ENCODE assay signal across 9 cellular contexts in the genomic region with DNA sequence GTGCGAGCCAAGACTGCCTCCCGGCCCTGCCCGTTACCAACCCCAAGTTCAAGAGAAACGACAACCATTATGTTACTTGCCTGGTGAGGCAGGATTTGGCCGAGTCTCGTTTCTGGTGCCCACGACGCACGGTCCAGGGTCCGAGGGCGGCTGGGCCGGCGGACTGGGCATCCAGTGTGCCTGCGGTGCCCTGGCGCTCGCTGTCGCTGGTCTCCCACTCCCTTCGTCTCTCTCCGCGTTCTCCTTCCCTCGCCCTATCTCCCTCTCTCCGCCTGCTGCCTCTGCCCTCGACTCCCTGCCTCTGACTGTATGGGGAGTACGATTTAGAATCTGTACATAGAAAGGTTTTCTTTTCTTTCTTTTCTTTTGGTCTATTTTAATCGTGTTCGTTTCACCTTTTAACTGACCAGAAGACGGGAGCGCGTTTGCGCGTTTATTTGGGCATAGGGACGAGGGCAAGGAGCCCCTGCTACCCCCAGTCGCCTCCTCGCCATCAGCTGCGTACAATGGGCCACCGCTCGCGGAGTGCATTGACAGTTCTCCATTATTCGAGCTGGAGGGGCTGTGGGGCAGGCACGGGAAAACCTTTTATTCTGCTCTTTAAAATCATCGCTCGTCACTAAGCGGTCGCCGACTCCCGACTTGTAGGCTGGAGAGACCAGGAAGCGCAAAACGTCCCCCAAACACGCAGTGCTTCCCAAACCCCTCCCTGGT. TPM values are rescaled to one million over a fixed set of nuclear protein-coding genes. Genes with fewer than 3 reads are reported as not detected.
DNase-seq lines count a peak whose midpoint lies in the region; ATAC-seq lines count a peak whose summit lies in the region.
"Had no signal": no experiment of that assay in that cellular context is flagged by ENCODE, and none has a peak within 500 bp of the region (broad histone marks: within the 10 kb centered on the region; RNA-seq: fewer than 3 reads in every experiment).

No MANE protein-coding gene starts in this region.

- 1% methylated on average over 49 of the region's 49 CpGs for WGBS in GM23248 (ENCODE audit: low coverage in 1 of 2, low lambda C conversion rate in 2 of 2, missing lambda C conversion rate in 2 of 2), 2 experiments

- H3K9me2 ChIP-seq in GM23248 (ENCODE audit: insufficient read depth) = no peaks in the 10 kb centered on the region

- no peak overlapping the region for H3K27ac Mint-ChIP-seq in activated naive CD8-positive, alpha-beta T cell

- H3K27ac ChIP-seq in GM23248 (peak overlapping the region; percentile 49), stomach smooth muscle (ENCODE audit: low read length) (peak overlapping the region; percentile 94)

- no peak for ATAC-seq in GM21367 (IDR thresholded peaks at IDR 0.05; ENCODE audit: unreplicated experiment)
- ATAC-seq in GM21576 (IDR thresholded peaks at IDR 0.05; ENCODE audit: unreplicated experiment) = no peak

- H3K9me3 ChIP-seq in GM23248 (ENCODE audit: low read depth) = no peaks in the 10 kb centered on the region
- H3K9me3 ChIP-seq in iPS-15b (ENCODE audit: control insufficient read depth, insufficient read depth, low read length) = no peaks in the 10 kb centered on the region
- H3K9me3 ChIP-seq in stomach smooth muscle (ENCODE audit: control insufficient read depth in 2 of 2, low read length in 2 of 2) = no peaks in the 10 kb centered on the region

- peak overlapping the region; percentile 98 for H3K4me3 ChIP-seq in GM23248
- peak overlapping the region; percentile 52 for H3K4me3 ChIP-seq in iPS-15b (ENCODE audit: low read depth, low read length)
- H3K4me3 ChIP-seq in stomach smooth muscle (ENCODE audit: low read length in 2 of 2) = peak overlapping the region; percentile 92 to 99

- in situ Hi-C loops in ACHN (cut with HindIII; ENCODE audit: low pct_ligation_motif_present, low pct_unique_long_range_greater_than_20kb, low sequenced_read_pairs) = no loop called here
- in situ Hi-C loops in GM23248 (cut with MboI) = loop anchor here (10.0 to 25.0 kb wide), 2 partner anchors 334 to 1268 kb away; no protein-coding TSS in a partner anchor

- peaks cover 25% of the 10 kb centered on the region for H3K4me1 Mint-ChIP-seq in activated naive CD8-positive, alpha-beta T cell (ENCODE audit: low read depth)

- H3K36me3 Mint-ChIP-seq in activated naive CD8-positive, alpha-beta T cell = no peaks in the 10 kb centered on the region

- H3K4me1 ChIP-seq in GM23248 (ENCODE audit: insufficient read depth) = 0 out of 2 replicates have a peak, but pooled peaks cover 5% of the 10 kb centered on the region
- H3K4me1 ChIP-seq in iPS-15b (ENCODE audit: control insufficient read depth, insufficient read depth, low read length) = peaks cover 11% of the 10 kb centered on the region
- H3K4me1 ChIP-seq in stomach smooth muscle (ENCODE audit: control insufficient read depth, insufficient read depth, low read length) = peaks cover 24% of the 10 kb centered on the region

- H3K27me3 ChIP-seq in GM23248 (replicated peaks; ENCODE audit: insufficient read depth) (no peaks in the 10 kb centered on the region), iPS-15b (ENCODE audit: control insufficient read depth, insufficient read depth, low read length) (peaks cover 81% of the 10 kb centered on the region), stomach smooth muscle (ENCODE audit: control insufficient read depth in 1 of 2, insufficient read depth in 2 of 2, low read length in 2 of 2) (peaks cover 0 to 4% of the 10 kb centered on the region in 2 donors)

- peak overlapping the region; percentile 84 for H3K9ac ChIP-seq in GM23248
- no peak overlapping the region for H3K9ac ChIP-seq in iPS-15b (ENCODE audit: low read depth, low read length)
- peak overlapping the region; percentile 78 to 92 for H3K9ac ChIP-seq in stomach smooth muscle (ENCODE audit: low read length in 2 of 2)

- peak overlapping the region; percentile 88 for H2AFZ ChIP-seq in GM23248

- H4K20me1 ChIP-seq in GM23248 (ENCODE audit: insufficient read depth) = no peaks in the 10 kb centered on the region

- H3K79me2 ChIP-seq in GM23248 (ENCODE audit: insufficient read depth) = peaks cover 65% of the 10 kb centered on the region

- H3K36me3 ChIP-seq in GM23248 (ENCODE audit: low read depth) (no peaks in the 10 kb centered on the region), iPS-15b (ENCODE audit: control insufficient read depth, insufficient read depth, low read length) (no peaks in the 10 kb centered on the region), stomach smooth muscle (ENCODE audit: control insufficient read depth in 2 of 2, insufficient read depth in 2 of 2, low read length in 2 of 2) (no peaks in the 10 kb centered on the region)

- H3K27me3 Mint-ChIP-seq in activated naive CD8-positive, alpha-beta T cell = peaks cover 39% of the 10 kb centered on the region

- H3F3A ChIP-seq in GM23248 (ENCODE audit: insufficient read depth) = peaks cover 17% of the 10 kb centered on the region

- no peaks in the 10 kb centered on the region for H3K9me3 Mint-ChIP-seq in activated naive CD8-positive, alpha-beta T cell (ENCODE audit: low read depth)

- H3K4me3 Mint-ChIP-seq in activated naive CD8-positive, alpha-beta T cell = peak overlapping the region; percentile 89
- H3K4me3 Mint-ChIP-seq: nephron had no signal

- DNase-seq in ACHN (peak; percentile 7), GM23248 (peak; percentile 66)
- no peak for DNase-seq in activated CD4-positive, alpha-beta T cell treated with anti-CD3 and anti-CD28 coated beads, Interleukin-2, amount 50 U/mL, for 48 hours

- peak overlapping the region; percentile 82 for H3K4me2 ChIP-seq in GM23248 (ENCODE audit: unreplicated experiment)

RNA-seq across cellular contexts. Expression of gene NR2F1-AS1, which starts 0.5 kb away (rescaled TPM):
- 8.3 and 13.4 TPM in 2 replicates for total RNA-seq in GM23248 (2014; rRNA removed; shearing (Covaris generic))
- polyA plus RNA-seq in GM23248 (2016; fragmentation: Nextera tagmentation; extraction: Ambion mirVana) = 33.7 and 36.0 TPM in 2 replicates

RNA-seq across cellular contexts. Expression of gene NR2F1, which starts 2.5 kb away (rescaled TPM):
- total RNA-seq in GM23248 (2014; rRNA removed; shearing (Covaris generic)) = 14.3 and 17.1 TPM in 2 replicates
- polyA plus RNA-seq in GM23248 (2016; fragmentation: Nextera tagmentation; extraction: Ambion mirVana) = 4.5 and 5.6 TPM in 2 replicates

Comparison
In these comparisons a context has a peak if more than half of its experiments do, and no peak if none do; other contexts are left out.
1. DNase-seq: peak in ACHN (single experiment) and GM23248 (single experiment); none in activated CD4-positive, alpha-beta T cell treated with anti-CD3 and anti-CD28 coated beads, Interleukin-2, amount 50 U/mL, for 48 hours (0 of 2).
2. Peak in every context shown above with its lines, with median percentiles within 50 percentile points of each other: H3K4me3 ChIP-seq.